Comparison of ENCODE assay signal across 33 cellular contexts in genomic region chr16:83923581-83924365, GRCh38. TPM values are rescaled to one million over a fixed set of nuclear protein-coding genes. Genes with fewer than 3 reads are reported as not detected.
"Had no signal": no experiment of that assay in that cellular context is flagged by ENCODE, and none has a peak within 500 bp of the region (broad histone marks: within the 10 kb centered on the region; RNA-seq: fewer than 3 reads in every experiment).

No MANE protein-coding gene starts in this region.

- H3K9me3 ChIP-seq: breast epithelium, esophagus muscularis mucosa, heart left ventricle, neutrophil, ovary, prostate gland, tibial artery had no signal

- H3K36me3 ChIP-seq: ovary had no signal

- H3K4me3 ChIP-seq: breast epithelium, esophagus muscularis mucosa, heart left ventricle, lung, ovary, prostate gland, skin epidermis, tibial artery had no signal

- DNase-seq: activated CD4-positive, alpha-beta T cell treated with anti-CD3 and anti-CD28 coated beads for 36 hours; activated CD4-positive, CD25-positive, alpha-beta regulatory T cell; activated CD8-positive, alpha-beta memory T cell treated with anti-CD3 and anti-CD28 coated beads, Interleukin-2, amount 10 ng/mL, durations not matched to agents 7 days and 5 days; activated CD8-positive, alpha-beta T cell treated with anti-CD3 and anti-CD28 coated beads, Interleukin-2, amount 10 ng/mL, durations not matched to agents 7 days and 5 days; activated naive CD8-positive, alpha-beta T cell treated with anti-CD3 and anti-CD28 coated beads, Interleukin-2, amount 50 U/mL, for 24 hours; activated T-cell treated with anti-CD3 and anti-CD28 coated beads, Interleukin-2, amount 50 U/mL, for 48 hours; amygdala; dermis blood vessel endothelial cell; effector CD4-positive, alpha-beta T cell; foreskin keratinocyte; hypothalamus; mesendoderm; natural killer cell; ovary; retina; stimulated activated CD4-positive, alpha-beta T cell treated with anti-CD3 and anti-CD28 coated beads, Interleukin-4, amount 100 ng/mL, for 24 hours; stimulated activated naive CD8-positive, alpha-beta T cell treated with anti-CD3 and anti-CD28 coated beads, Interleukin-15, amount 100 ng/mL, for 72 hours; T-helper 1 cell; tibial artery had no signal

- H3K27ac ChIP-seq: breast epithelium, esophagus muscularis mucosa, foreskin keratinocyte, heart left ventricle, neutrophil, ovary, prostate gland, skin epidermis, tibial artery had no signal

- ATAC-seq: activated CD4-positive, alpha-beta T cell treated with anti-CD3 and anti-CD28 coated beads for 36 hours; activated CD8-positive, alpha-beta memory T cell treated with anti-CD3 and anti-CD28 coated beads, Interleukin-2, amount 10 ng/mL, durations not matched to agents 7 days and 5 days; activated CD8-positive, alpha-beta T cell treated with anti-CD3 and anti-CD28 coated beads, Interleukin-2, amount 10 ng/mL, durations not matched to agents 7 days and 5 days; activated naive CD8-positive, alpha-beta T cell treated with anti-CD3 and anti-CD28 coated beads, Interleukin-2, amount 50 U/mL, for 24 hours; foreskin keratinocyte; heart left ventricle; left lobe of liver; natural killer cell; sciatic nerve; stimulated activated memory B cell treated with anti-CD40 and anti-IgM and Interleukin-4, amounts not matched to agents 10 μg/mL and 1 μg/mL and 100 μg/mL, for 72 hours had no signal

- H3K4me1 ChIP-seq: breast epithelium, prostate gland had no signal

- H3K27me3 ChIP-seq: breast epithelium, esophagus muscularis mucosa, foreskin keratinocyte, heart left ventricle, neutrophil, ovary, tibial artery had no signal

RNA-seq across cellular contexts. Expression of gene NECAB2, which starts 44.3 kb away (rescaled TPM):
- total RNA-seq: activated CD4-positive, alpha-beta T cell treated with anti-CD3 and anti-CD28 coated beads for 36 hours; activated CD8-positive, alpha-beta memory T cell treated with anti-CD3 and anti-CD28 coated beads, Interleukin-2, amount 10 ng/mL, durations not matched to agents 7 days and 5 days; activated CD8-positive, alpha-beta T cell treated with anti-CD3 and anti-CD28 coated beads, Interleukin-2, amount 10 ng/mL, durations not matched to agents 7 days and 5 days; activated T-helper 2 cell treated with anti-CD3 and anti-CD28 coated beads, Interferon-gamma antibody, Interleukin-2, Interleukin-4, amounts not matched to agents 10 μg/mL and 5 μg/mL and 100 μg/mL, durations not matched to agents 14 hours and 24 hours and 36 hours; dermis blood vessel endothelial cell; esophagus muscularis mucosa; foreskin keratinocyte; kidney epithelial cell; mononuclear cell; ureter had no signal
